ENCODE assay signal across 9 cellular contexts in genomic region chr7:75442101-75442464, GRCh38. TPM values are rescaled to one million over a fixed set of nuclear protein-coding genes. Genes with fewer than 3 reads are reported as not detected.
DNase-seq lines count a peak whose midpoint lies in the region; ATAC-seq and TF ChIP-seq lines count a peak whose summit lies in the region.
"Not testable (repeated sequence)": the region's sequence is repeated elsewhere in the genome, so short reads cannot be mapped to it uniquely, and the experiment has no call there.
"Had no signal": no experiment of that assay in that cellular context is flagged by ENCODE, and none has a peak within 500 bp of the region (broad histone marks: within the 10 kb centered on the region; RNA-seq: fewer than 3 reads in every experiment).

No MANE protein-coding gene starts in this region.

- not testable (repeated sequence) for H3K9me3 Mint-ChIP-seq in central memory CD8-positive, alpha-beta T cell; neural crest cell

- peak; percentile 29 to 43 for ATAC-seq in activated CD4-positive, CD25-positive, alpha-beta regulatory T cell treated with anti-CD3 and anti-CD28 coated beads, Interleukin-2, amount 50 U/mL, for 24 hours
- peak; percentile 44 for ATAC-seq in central memory CD8-positive, alpha-beta T cell (replicated peaks; ENCODE audit: extremely low read depth, poor library complexity, severe bottlenecking)

- TF ChIP-seq POLR2A in transverse colon (IDR thresholded peaks at IDR 0.05): not testable (repeated sequence)

- in situ Hi-C loops in HAP-1 (cut with MboI; ENCODE audit: low sequenced_read_pairs); transverse colon (cut with MboI; ENCODE audit: low pct_ligation_motif_present in 1 of 4, low pct_unique_long_range_greater_than_20kb in 1 of 4, low sequenced_read_pairs in 3 of 4): not testable (repeated sequence)

- not testable (repeated sequence) for H3K27me3 Mint-ChIP-seq in central memory CD8-positive, alpha-beta T cell; neural crest cell (ENCODE audit: low read depth)

- H3K4me3 Mint-ChIP-seq in central memory CD8-positive, alpha-beta T cell: peak overlapping the region; percentile 84
- H3K4me3 Mint-ChIP-seq in neural crest cell: peak overlapping the region; percentile 90

- H3K27ac ChIP-seq in HL-60 (replicated peaks) (peak overlapping the region; percentile 46; the same call in 1 of the 2 replicates), right atrium auricular region (peak overlapping the region in 1 of 2 donors; percentile 86), transverse colon (peak overlapping the region; percentile 88 to 91 (median 90))

- H3K36me3 Mint-ChIP-seq in central memory CD8-positive, alpha-beta T cell (ENCODE audit: insufficient read depth): peaks cover 27% of the 10 kb centered on the region
- not testable (repeated sequence) for H3K36me3 Mint-ChIP-seq in neural crest cell (ENCODE audit: low read depth)

- TF ChIP-seq CTCF in GM12864 (IDR thresholded peaks at IDR 0.05; ENCODE audit: low read depth, low read length, missing control alignments); HL-60 (IDR thresholded peaks at IDR 0.05; ENCODE audit: insufficient read depth, low read length); right atrium auricular region (IDR thresholded peaks at IDR 0.05); neural crest cell (conservative IDR thresholded peaks at IDR 0.05); transverse colon (IDR thresholded peaks at IDR 0.05): not testable (repeated sequence)

- DNase-seq in GM12864 (ENCODE audit: low read depth); HAP-1 (ENCODE audit: low spot score in 2 of 2); HL-60 (ENCODE audit: low read depth in 1 of 2, low spot score in 1 of 2); central memory CD8-positive, alpha-beta T cell (ENCODE audit: low spot score in 2 of 2); right atrium auricular region (ENCODE audit: low spot score); neural crest cell (ENCODE audit: low read depth, low spot score); transverse colon: not testable (repeated sequence)

- peak overlapping the region; percentile 61 for H3K27ac Mint-ChIP-seq in central memory CD8-positive, alpha-beta T cell (ENCODE audit: low read depth)
- H3K27ac Mint-ChIP-seq in neural crest cell (ENCODE audit: unreplicated experiment): peak overlapping the region; percentile 94

- H3K27me3 ChIP-seq in HAP-1 (ENCODE audit: low read depth); HL-60 (ENCODE audit: insufficient read depth, poor library complexity, severe bottlenecking); right atrium auricular region; transverse colon: not testable (repeated sequence)

- not testable (repeated sequence) for H3K4me1 ChIP-seq in HAP-1, right atrium auricular region, transverse colon

- H3K4me3 ChIP-seq in GM12864 (ENCODE audit: low read depth, low read length) (peak overlapping the region; percentile 44), HAP-1 (peak overlapping the region; percentile 34), HL-60 (replicated peaks; ENCODE audit: insufficient read depth, low read length) (peak overlapping the region; percentile 42), right atrium auricular region (peak overlapping the region; percentile 62 to 66), transverse colon (peak overlapping the region in 3 of 4 donors; percentile 53 to 73 (median 58))

- TF ChIP-seq EP300 in transverse colon (IDR thresholded peaks at IDR 0.05; ENCODE audit: low read depth): not testable (repeated sequence)

- 0% methylated on average over 7 of the region's 37 CpGs; no CpG with 5 or more reads in 1 of the 2 donors for WGBS in transverse colon (ENCODE audit: low coverage in 1 of 2), 2 donors

- peaks cover 11% of the 10 kb centered on the region for H3K4me1 Mint-ChIP-seq in central memory CD8-positive, alpha-beta T cell
- H3K4me1 Mint-ChIP-seq in neural crest cell: not testable (repeated sequence)

- H3K36me3 ChIP-seq in HAP-1 (replicated peaks) (peaks cover 28% of the 10 kb centered on the region), right atrium auricular region (peaks cover 32% of the 10 kb centered on the region), transverse colon (peaks cover 0 to 28% (median 12%) of the 10 kb centered on the region in 4 donors)

- H3K9me3 ChIP-seq in HAP-1, right atrium auricular region, transverse colon: not testable (repeated sequence)

- intact Hi-C loops in transverse colon (cut with DNase I; ENCODE audit: low total_unique reads): not testable (repeated sequence)

RNA-seq across cellular contexts. Expression of gene POM121C, which starts 44.0 kb away (rescaled TPM):
- total RNA-seq in right atrium auricular region: 10 to 100 TPM; 16.8 to 21.9 TPM
- 70.8 and 80.1 TPM in 2 replicates for total RNA-seq in neural crest cell
- total RNA-seq in transverse colon: 10 to 100 TPM; 20.5 to 76.4 (median 40.6) TPM

RNA-seq across cellular contexts. Expression of gene TRIM73, which starts 46.7 kb away (rescaled TPM):
- total RNA-seq in right atrium auricular region (under 1 TPM; 0.48 to 0.55 TPM), neural crest cell (5.3 and 6.8 TPM in 2 replicates), transverse colon (1 to 10 TPM in 2 of 4 donors, under 1 TPM in 2; 0.20 to 3.7 (median 1.7) TPM)

RNA-seq across cellular contexts. Expression of gene SPDYE5, which starts 50.0 kb away (rescaled TPM):
- total RNA-seq in right atrium auricular region (not detected), neural crest cell (not detected in 2 replicates), transverse colon (not detected)
- total RNA-seq: frontal cortex had no signal
